In the genomic region with DNA sequence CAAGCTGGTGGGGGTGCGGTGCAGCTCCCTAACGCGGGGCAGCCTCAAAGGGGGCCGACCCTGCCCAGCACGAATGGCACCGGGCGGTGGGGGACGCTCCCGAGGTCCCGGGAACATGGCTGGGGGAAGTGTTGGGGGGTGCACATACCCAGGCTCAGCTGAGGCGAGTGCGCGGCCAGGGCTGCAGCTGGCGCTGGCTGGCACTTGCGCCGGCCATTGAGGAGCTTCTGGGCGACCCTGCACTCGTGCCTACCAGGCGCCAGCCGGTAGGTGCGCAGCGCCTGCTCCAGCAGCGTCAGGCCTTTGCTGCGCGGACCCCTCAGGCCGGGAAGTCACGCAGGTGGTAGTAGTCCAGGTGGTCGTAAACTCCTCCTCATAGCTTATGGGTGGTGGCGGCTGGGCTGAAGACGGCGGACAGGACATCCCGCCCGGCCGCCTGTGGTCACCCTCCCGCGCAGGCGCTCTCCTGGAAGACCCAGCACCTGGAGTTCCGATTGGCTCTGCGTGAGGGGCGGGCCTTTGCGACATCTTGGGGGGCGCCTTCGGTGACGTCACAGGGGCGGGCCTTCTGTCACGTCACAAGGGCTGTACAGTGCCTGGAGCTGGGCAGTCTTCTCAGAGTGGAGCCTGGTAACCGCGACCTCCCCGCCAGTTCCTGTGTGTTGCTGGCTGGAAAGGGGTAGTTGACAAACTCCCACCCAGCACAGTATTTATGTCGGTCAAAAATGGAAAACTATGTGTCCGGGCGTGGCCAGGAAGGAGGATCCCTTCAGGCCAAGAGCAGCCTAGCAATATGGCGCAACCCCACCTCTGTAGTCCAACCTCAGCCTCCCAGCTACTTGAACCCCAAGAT, we compare ENCODE assay signal across 8 cellular contexts.
DNase-seq lines count a peak whose midpoint lies in the region; ATAC-seq and TF ChIP-seq lines count a peak whose summit lies in the region.
"Not testable (repeated sequence)": the region's sequence is repeated elsewhere in the genome, so short reads cannot be mapped to it uniquely, and the experiment has no call there.

No MANE protein-coding gene starts in this region.

- H3K27ac ChIP-seq in lower lobe of right lung, result peak overlapping the region; percentile 82

- not testable (repeated sequence) for H3K36me3 Mint-ChIP-seq in CD14-positive monocyte

- peak; percentile 100 for ATAC-seq in GM19328 (IDR thresholded peaks at IDR 0.05; ENCODE audit: unreplicated experiment)
- peak; percentile 100 for ATAC-seq in HG03457 (IDR thresholded peaks at IDR 0.05; ENCODE audit: unreplicated experiment)
- peak; percentile 97 to 99 for ATAC-seq in lower lobe of right lung

- not testable (repeated sequence) for H3K4me1 Mint-ChIP-seq in CD14-positive monocyte

- not testable (repeated sequence) for H3K36me3 ChIP-seq in lower lobe of right lung

- not testable (repeated sequence) for H3K27me3 Mint-ChIP-seq in CD14-positive monocyte (ENCODE audit: low read depth in 3 of 3)

- not testable (repeated sequence) for H3K9me3 ChIP-seq in lower lobe of right lung

- peak overlapping the region; percentile 71 for H3K4me3 ChIP-seq in lower lobe of right lung

- not testable (repeated sequence) for TF ChIP-seq CTCF in CD14-positive monocyte (IDR thresholded peaks at IDR 0.05); lower lobe of right lung (IDR thresholded peaks at IDR 0.05)

- H3K27ac Mint-ChIP-seq in CD14-positive monocyte, result peak overlapping the region; percentile 84 to 93 (median 90)

- not testable (repeated sequence) for H3K9me3 Mint-ChIP-seq in CD14-positive monocyte

- H3K27me3 ChIP-seq in lower lobe of right lung (ENCODE audit: low read depth), result not testable (repeated sequence)

- H3K4me3 Mint-ChIP-seq in CD14-positive monocyte, result peak overlapping the region; percentile 85 to 93

- intact Hi-C loops in CD14-positive monocyte (cut with micrococcal nuclease); lower lobe of right lung (cut with DNase I): not testable (repeated sequence)

- H3K4me1 ChIP-seq in lower lobe of right lung, result not testable (repeated sequence)

- DNase-seq in CD14-positive monocyte (ENCODE audit: low spot score) (peak; percentile 93), NCI-H748 treated with DMSO at 0.1 percent for 48 hours (lab: John Stamatoyannopoulos, UW) (peak; percentile 57), ecto neural progenitor cell (ENCODE audit: low spot score) (peak; percentile 94), lower lobe of right lung (peak; percentile 94)
- DNase-seq in activated CD8-positive, alpha-beta memory T cell treated with anti-CD3 and anti-CD28 coated beads for 1 hour (ENCODE audit: extremely low read depth in 1 of 2, low read depth in 1 of 2), result peak; percentile 74 to 80
- DNase-seq in stimulated activated CD4-positive, alpha-beta T cell treated with anti-CD3 and anti-CD28 coated beads, Interleukin-4, amount 100 ng/mL, for 4 hours, result peak; percentile 80 to 85

Comparison
In these comparisons a context has a peak if more than half of its experiments do, and no peak if none do; other contexts are left out.
1. Peak in every context shown above with its lines: DNase-seq, ATAC-seq, H3K4me3 ChIP-seq and H3K27ac ChIP-seq.